In genomic region chr12:51216652-51217051, GRCh38 we compare ENCODE assay signal across 8 cellular contexts. TPM values are rescaled to one million over a fixed set of nuclear protein-coding genes. Genes with fewer than 3 reads are reported as not detected.
A peak's percentile ranks its signal among the peaks of the same experiment; 100 is the strongest.
DNase-seq lines count a peak whose midpoint lies in the region; ATAC-seq and TF ChIP-seq lines count a peak whose summit lies in the region.

No MANE protein-coding gene starts in this region.

- H3K9ac ChIP-seq in parathyroid adenoma, result peak overlapping the region; percentile 9

- CTCF ChIA-PET in CD4-positive, alpha-beta memory T cell (lab: Charles Lee; ENCODE audit: partially characterized antibody), result interaction anchor here (1.0 to 3.0 kb wide), 5 partner anchors 22 to 125 kb away, joined by 3 to 14 read pairs (median 5); partner anchors contain the start of gene DAZAP2
- CTCF ChIA-PET in OCI-LY7 (lab: Charles Lee; ENCODE audit: unreplicated experiment), result no interaction called here

- no peaks in the 10 kb centered on the region for H3K9me3 ChIP-seq in CD4-positive, alpha-beta memory T cell (ENCODE audit: control insufficient read depth in 1 of 2, low read length in 2 of 2)
- H3K9me3 ChIP-seq in OCI-LY7 (ENCODE audit: low read length) (no peaks in the 10 kb centered on the region), parathyroid adenoma (ENCODE audit: control insufficient read depth, low read length) (no peaks in the 10 kb centered on the region)

- peaks cover 3 to 6% of the 10 kb centered on the region in 2 donors for H3K36me3 Mint-ChIP-seq in CD4-positive, alpha-beta memory T cell

- no TSS peak for BruUV-seq in OCI-LY7 (replicated peaks; lab: Mats Ljungman, UMichigan)

- H4K20me1 ChIP-seq in OCI-LY7 (ENCODE audit: insufficient read depth, low read length), result no peaks in the 10 kb centered on the region

- peak overlapping the region; percentile 74 to 92 (median 89) for H3K27ac Mint-ChIP-seq in CD4-positive, alpha-beta memory T cell

- 0 out of 2 replicates have a peak overlapping the region, but pooled peaks have one; percentile 79 for H2AFZ ChIP-seq in OCI-LY7 (ENCODE audit: low read length)
- H2AFZ ChIP-seq in parathyroid adenoma, result peak overlapping the region; percentile 98

- peak overlapping the region in 1 of 2 donors; percentile 99 for H3K4me3 ChIP-seq in CD4-positive, alpha-beta memory T cell (ENCODE audit: low read length in 2 of 2)
- H3K4me3 ChIP-seq in OCI-LY7 (ENCODE audit: low read depth, low read length, poor library complexity, severe bottlenecking), result peak overlapping the region; percentile 69
- H3K4me3 ChIP-seq in epithelial cell of esophagus (ENCODE audit: low read length), result peak overlapping the region; percentile 69
- peak overlapping the region; percentile 78 for H3K4me3 ChIP-seq in parathyroid adenoma (ENCODE audit: low read depth, low read length)

- no peaks in the 10 kb centered on the region for H3K36me3 ChIP-seq in CD4-positive, alpha-beta memory T cell (ENCODE audit: insufficient read depth, low read length)
- H3K36me3 ChIP-seq in OCI-LY7 (ENCODE audit: insufficient read depth, low read length) (no peaks in the 10 kb centered on the region), parathyroid adenoma (ENCODE audit: control insufficient read depth, insufficient read depth, low read length) (no peaks in the 10 kb centered on the region)

- peak overlapping the region; percentile 95 for H3K4me2 ChIP-seq in OCI-LY7 (ENCODE audit: low read length)
- H3K4me2 ChIP-seq in parathyroid adenoma (ENCODE audit: low read length), result peak overlapping the region; percentile 99

- POLR2A ChIA-PET in CD4-positive, alpha-beta memory T cell (lab: Charles Lee; ENCODE audit: partially characterized antibody), result interaction anchor here (0.6 to 5.1 kb wide), 10 partner anchors 13 to 604 kb away, joined by 3 to 177 read pairs (median 16); partner anchors contain the start of genes ATF1, BIN2, CSRNP2 and DAZAP2
- POLR2A ChIA-PET in OCI-LY7 (lab: Charles Lee), result interaction anchor here (0.6 to 1.0 kb wide), 3 partner anchors 15 to 235 kb away, joined by 3 to 5 read pairs (median 3); no protein-coding TSS in a partner anchor

- H3K9me2 ChIP-seq in OCI-LY7 (ENCODE audit: insufficient read depth, low read length), result no peaks in the 10 kb centered on the region

- H3K4me1 ChIP-seq in CD4-positive, alpha-beta memory T cell (ENCODE audit: insufficient read depth, low read length), result peaks cover 25% of the 10 kb centered on the region
- H3K4me1 ChIP-seq in OCI-LY7 (ENCODE audit: insufficient read depth, low read length, poor library complexity, severe bottlenecking) (peaks cover 21% of the 10 kb centered on the region), parathyroid adenoma (peaks cover 4% of the 10 kb centered on the region)

- TF ChIP-seq CTCF in OCI-LY7 (conservative IDR thresholded peaks at IDR 0.05; ENCODE audit: low read length), result no peak
- no peak for TF ChIP-seq CTCF in epithelial cell of esophagus (IDR thresholded peaks at IDR 0.05; ENCODE audit: insufficient read depth, low read depth, low read length, missing control alignments)
- no peak for TF ChIP-seq CTCF in parathyroid adenoma (IDR thresholded peaks at IDR 0.05)

- H3K9me3 Mint-ChIP-seq in CD4-positive, alpha-beta memory T cell, result no peaks in the 10 kb centered on the region

- intact Hi-C loops in CD4-positive, alpha-beta memory T cell (cut with micrococcal nuclease), result no loop called here
- intact Hi-C loops in OCI-LY7 (cut with micrococcal nuclease; ENCODE audit: unreplicated experiment), result loop anchor here (5.0 to 10.0 kb wide), 2 partner anchors 44 to 132 kb away; partner anchors contain the start of genes CSRNP2 and TFCP2

- ATAC-seq in GM21576 (IDR thresholded peaks at IDR 0.05; ENCODE audit: unreplicated experiment), result no peak

- H3K27me3 ChIP-seq in CD4-positive, alpha-beta memory T cell (ENCODE audit: insufficient read depth, low read length), result no peaks in the 10 kb centered on the region
- no peaks in the 10 kb centered on the region for H3K27me3 ChIP-seq in parathyroid adenoma (ENCODE audit: control insufficient read depth, insufficient read depth, low read length)

- DNase-seq in CD4-positive, alpha-beta memory T cell, result no peak
- DNase-seq in OCI-LY7 (ENCODE audit: low spot score), result no peak
- no peak for DNase-seq in epithelial cell of esophagus (ENCODE audit: low read depth)
- DNase-seq in DMS153 treated with DMSO at 0.1 percent for 48 hours (lab: John Stamatoyannopoulos, UW; ENCODE audit: unreplicated experiment), result no peak
- no peak for DNase-seq in stimulated activated naive CD4-positive, alpha-beta T cell treated with Interleukin-2 at 50 U/mL for 16 hours (lab: John Stamatoyannopoulos, UW)
- no peak for DNase-seq in NCI-H2081 (lab: John Stamatoyannopoulos, UW)

- H3K27ac ChIP-seq in CD4-positive, alpha-beta memory T cell (ENCODE audit: low read depth, low read length), result peak overlapping the region; percentile 91
- no peak overlapping the region for H3K27ac ChIP-seq in OCI-LY7 (ENCODE audit: low read depth, low read length, poor library complexity, severe bottlenecking)
- H3K27ac ChIP-seq in parathyroid adenoma, result peak overlapping the region; percentile 93

- peak overlapping the region; percentile 51 to 87 (median 82) for H3K4me3 Mint-ChIP-seq in CD4-positive, alpha-beta memory T cell

- H3K27me3 Mint-ChIP-seq in CD4-positive, alpha-beta memory T cell, result no peaks in the 10 kb centered on the region

- H3K79me2 ChIP-seq in OCI-LY7 (ENCODE audit: insufficient read depth, low read depth, low read length), result no peaks in the 10 kb centered on the region
- H3K79me2 ChIP-seq in parathyroid adenoma, result peaks cover 6% of the 10 kb centered on the region

- peaks cover 17 to 37% (median 27%) of the 10 kb centered on the region in 4 donors for H3K4me1 Mint-ChIP-seq in CD4-positive, alpha-beta memory T cell

RNA-seq across cellular contexts. Expression of gene POU6F1, which starts 1.2 kb away (rescaled TPM):
- total RNA-seq in CD4-positive, alpha-beta memory T cell, result 10 to 100 TPM; 71.9 to 79.8 TPM
- polyA plus RNA-seq in CD4-positive, alpha-beta memory T cell, result 1 to 10 TPM; 1.4 to 8.5 TPM
- 1.2 and 2.6 TPM in 2 replicates for total RNA-seq in OCI-LY7 (2014; rRNA removed; shearing (Covaris generic))
- total RNA-seq in OCI-LY7 (2022), result 5.0 and 5.5 TPM in 2 replicates

RNA-seq across cellular contexts. Expression of gene DAZAP2, which starts 22.0 kb away (rescaled TPM):
- total RNA-seq in CD4-positive, alpha-beta memory T cell, result 100 to 1,000 TPM; 275 to 286 TPM
- polyA plus RNA-seq in CD4-positive, alpha-beta memory T cell, result 1,000 to 10,000 TPM; 1,322 to 2,333 TPM
- total RNA-seq in OCI-LY7 (2014; rRNA removed; shearing (Covaris generic)), result 101 and 137 TPM in 2 replicates
- 131 and 153 TPM in 2 replicates for total RNA-seq in OCI-LY7 (2022)

RNA-seq across cellular contexts. Expression of gene TFCP2, which starts 43.7 kb away (rescaled TPM):
- total RNA-seq in CD4-positive, alpha-beta memory T cell, result 10 to 100 TPM; 36.4 to 40.0 TPM
- 10 to 100 TPM in 1 of 2 donors, 1 to 10 TPM in 1; 6.0 to 15.3 TPM for polyA plus RNA-seq in CD4-positive, alpha-beta memory T cell
- 7.1 and 7.2 TPM in 2 replicates for total RNA-seq in OCI-LY7 (2014; rRNA removed; shearing (Covaris generic))
- total RNA-seq in OCI-LY7 (2022), result 10.2 and 11.5 TPM in 2 replicates

RNA-seq across cellular contexts. Expression of gene SMAGP, which starts 53.6 kb away (rescaled TPM):
- 1 to 10 TPM; 3.9 to 5.5 TPM for total RNA-seq in CD4-positive, alpha-beta memory T cell
- polyA plus RNA-seq in CD4-positive, alpha-beta memory T cell, result 10 to 100 TPM; 10.6 to 18.9 TPM
- not detected in 2 replicates for total RNA-seq in OCI-LY7 (2014; rRNA removed; shearing (Covaris generic))
- 1.9 and 2.6 TPM in 2 replicates for total RNA-seq in OCI-LY7 (2022)

Comparison
In these comparisons a context has a peak if more than half of its experiments do, and no peak if none do; other contexts are left out.
1. RNA of gene POU6F1, which starts 1.2 kb away (total RNA-seq): 71.9 to 79.8 TPM in CD4-positive, alpha-beta memory T cell; 1.2 to 5.5 TPM in OCI-LY7; every median in the first group is over 10 times any median in the second.